ENCODE assay signal across 8 cellular contexts in genomic region chr15:82808634-82809041, GRCh38. TPM values are rescaled to one million over a fixed set of nuclear protein-coding genes. Genes with fewer than 3 reads are reported as not detected.
DNase-seq lines count a peak whose midpoint lies in the region; ATAC-seq and TF ChIP-seq lines count a peak whose summit lies in the region.

No MANE protein-coding gene starts in this region.

- ATAC-seq in Panc1 (peak; percentile 32), GM18868 (IDR thresholded peaks at IDR 0.05; ENCODE audit: unreplicated experiment) (no peak)

- H3K4me1 ChIP-seq in Panc1 (ENCODE audit: control insufficient read depth, insufficient read depth, low read length) (peaks cover 4% of the 10 kb centered on the region; the same call in 1 of the 2 replicates), rectal smooth muscle tissue (ENCODE audit: control insufficient read depth, insufficient read depth, low read length) (peaks cover 17% of the 10 kb centered on the region)

- intact Hi-C loops in Panc1 (cut with micrococcal nuclease; ENCODE audit: unreplicated experiment) = no loop called here

- peak overlapping the region; percentile 72 for H3K4me3 ChIP-seq in GM12865 (ENCODE audit: low read depth, low read length)
- H3K4me3 ChIP-seq in Panc1 (ENCODE audit: low read depth in 2 of 2, low read length in 2 of 2) = peak overlapping the region; percentile 82 to 90
- peak overlapping the region; percentile 40 for H3K4me3 ChIP-seq in rectal smooth muscle tissue (ENCODE audit: low read length)

- in situ Hi-C loops in Panc1 (cut with HindIII; ENCODE audit: low pct_unique_long_range_greater_than_20kb, low sequenced_read_pairs) = no loop called here

- DNase-seq in GM12865 (ENCODE audit: low read depth) (peak; percentile 26), Panc1 (ENCODE audit: low read depth, low spot score) (no peak), epithelial cell of prostate (ENCODE audit: low read depth, low spot score) (no peak), COLO668 (lab: John Stamatoyannopoulos, UW; ENCODE audit: unreplicated experiment) (no peak), SW 1271 (lab: John Stamatoyannopoulos, UW) (no peak)
- DNase-seq in activated CD4-positive, CD25-positive, alpha-beta regulatory T cell (lab: John Stamatoyannopoulos, UW) = no peak

- H3K27ac ChIP-seq in Panc1 (ENCODE audit: low read length) (peak overlapping the region; percentile 92), epithelial cell of prostate (peak overlapping the region; percentile 97), rectal smooth muscle tissue (ENCODE audit: low read depth, low read length) (peak overlapping the region; percentile 99)

- CTCF ChIA-PET in Panc1 (lab: Charles Lee) = no interaction called here

- POLR2A ChIA-PET in Panc1 (lab: Charles Lee) = interaction anchor here (1.0 to 1.2 kb wide), 2 partner anchors 50 to 273 kb away, joined by 3 to 5 read pairs; no protein-coding TSS in a partner anchor

- H3K9me3 ChIP-seq in Panc1 (ENCODE audit: control insufficient read depth, insufficient read depth, low read depth, low read length) = no peaks in the 10 kb centered on the region

- no peak overlapping the region for H3K9ac ChIP-seq in rectal smooth muscle tissue (ENCODE audit: low read length)

- TF ChIP-seq CTCF in GM12865 (IDR thresholded peaks at IDR 0.05; ENCODE audit: insufficient read depth, low read depth, low read length, missing control alignments) (no peak), Panc1 (IDR thresholded peaks at IDR 0.05) (no peak)

- TSS peak; percentile 76 for BruUV-seq in Panc1 (replicated peaks; lab: Mats Ljungman, UMichigan)

- H3K27me3 ChIP-seq in Panc1 (ENCODE audit: control insufficient read depth, insufficient read depth, low read length) (no peaks in the 10 kb centered on the region; the same call in 1 of the 2 replicates), rectal smooth muscle tissue (ENCODE audit: control insufficient read depth, insufficient read depth, low read length) (no peaks in the 10 kb centered on the region)

- H3K36me3 ChIP-seq in Panc1 (ENCODE audit: control insufficient read depth, insufficient read depth, low read length) (peaks cover 2% of the 10 kb centered on the region; the same call in 1 of the 2 replicates), rectal smooth muscle tissue (ENCODE audit: control insufficient read depth, insufficient read depth, low read length) (no peaks in the 10 kb centered on the region)

RNA-seq across cellular contexts. Expression of gene WHAMM, which starts 0.8 kb away (rescaled TPM):
- 8.8 TPM for total RNA-seq in Panc1 (2021; ENCODE audit: unreplicated experiment)
- 4.0 TPM for polyA plus RNA-seq in Panc1 (2012; ENCODE audit: insufficient read length)

RNA-seq across cellular contexts. Expression of gene FSD2, which starts 2.8 kb away (rescaled TPM):
- not detected for total RNA-seq in Panc1 (2021; ENCODE audit: unreplicated experiment)
- not detected for polyA plus RNA-seq in Panc1 (2012; ENCODE audit: insufficient read length)
